26 cellular contexts compared by ENCODE assay signal in genomic region chr3:115806501-115806900, GRCh38.
DNase-seq lines count a peak whose midpoint lies in the region; TF ChIP-seq lines count a peak whose summit lies in the region.
"Had no signal": no experiment of that assay in that cellular context is flagged by ENCODE, and none has a peak within 500 bp of the region (broad histone marks: within the 10 kb centered on the region; RNA-seq: fewer than 3 reads in every experiment).

No MANE protein-coding gene starts in this region.

- H3K9me3 Mint-ChIP-seq in chondrocyte (ENCODE audit: low read depth), result no peaks in the 10 kb centered on the region
- no peaks in the 10 kb centered on the region for H3K9me3 Mint-ChIP-seq in activated naive CD4-positive, alpha-beta T cell treated with anti-CD3 and anti-CD28 coated beads, Interleukin-2, amount 10 ng/mL, durations not matched to agents 7 days and 5 days
- H3K9me3 Mint-ChIP-seq: activated naive CD8-positive, alpha-beta T cell treated with anti-CD3 and anti-CD28 coated beads for 36 hours; CD14-positive monocyte had no signal

- TF ChIP-seq CTCF in chondrocyte (IDR thresholded peaks at IDR 0.05), result no peak

- peak overlapping the region; percentile 78 for H3K27ac Mint-ChIP-seq in chondrocyte (ENCODE audit: unreplicated experiment)
- no peak overlapping the region for H3K27ac Mint-ChIP-seq in activated naive CD4-positive, alpha-beta T cell treated with anti-CD3 and anti-CD28 coated beads, Interleukin-2, amount 10 ng/mL, durations not matched to agents 7 days and 5 days
- H3K27ac Mint-ChIP-seq: activated naive CD8-positive, alpha-beta T cell treated with anti-CD3 and anti-CD28 coated beads for 36 hours; CD14-positive monocyte had no signal

- no peaks in the 10 kb centered on the region for H3K9me3 ChIP-seq in HUES6 (ENCODE audit: control insufficient read depth, insufficient read depth, low read depth, low read length)
- no peaks in the 10 kb centered on the region for H3K9me3 ChIP-seq in iPS-20b (ENCODE audit: insufficient read depth, low read depth, low read length)
- H3K9me3 ChIP-seq: ascending aorta, heart left ventricle, SK-N-SH, transverse colon had no signal

- H3K4me1 ChIP-seq in HUES6 (ENCODE audit: control insufficient read depth, insufficient read depth, low read length), result peaks cover 47% of the 10 kb centered on the region
- H3K4me1 ChIP-seq in iPS-20b (ENCODE audit: insufficient read depth, low read length), result peaks cover 36% of the 10 kb centered on the region
- H3K4me1 ChIP-seq: ascending aorta, transverse colon had no signal

- H3K4me3 ChIP-seq in HUES6 (ENCODE audit: low read depth, low read length) (no peak overlapping the region), iPS-20b (ENCODE audit: low read length) (no peak overlapping the region)
- H3K4me3 ChIP-seq: ascending aorta, GM12878, heart left ventricle, transverse colon had no signal

- peak overlapping the region; percentile 5 for H3K4me3 Mint-ChIP-seq in chondrocyte (ENCODE audit: unreplicated experiment)
- H3K4me3 Mint-ChIP-seq in activated naive CD4-positive, alpha-beta T cell treated with anti-CD3 and anti-CD28 coated beads, Interleukin-2, amount 10 ng/mL, durations not matched to agents 7 days and 5 days, result no peak overlapping the region
- H3K4me3 Mint-ChIP-seq: activated naive CD8-positive, alpha-beta T cell treated with anti-CD3 and anti-CD28 coated beads for 36 hours; CD14-positive monocyte had no signal

- peak overlapping the region; percentile 53; the same call in 1 of the 2 replicates for H3K27ac ChIP-seq in HUES6 (ENCODE audit: low read depth, low read length)
- peak overlapping the region; percentile 30 for H3K27ac ChIP-seq in iPS-20b (ENCODE audit: low read length)
- no peak overlapping the region for H3K27ac ChIP-seq in substantia nigra (ENCODE audit: low read depth, low read length, poor library complexity, severe bottlenecking)
- H3K27ac ChIP-seq: ascending aorta, heart left ventricle, HL-60, RWPE1, transverse colon had no signal

- H3K36me3 ChIP-seq in HUES6 (ENCODE audit: control insufficient read depth, insufficient read depth, low read length) (peaks cover 10% of the 10 kb centered on the region; the same call in 1 of the 2 replicates), iPS-20b (ENCODE audit: insufficient read depth, low read depth, low read length) (no peaks in the 10 kb centered on the region; the same call in 1 of the 2 replicates)
- H3K36me3 ChIP-seq: ascending aorta, heart left ventricle, transverse colon had no signal

- CTCF ChIA-PET in activated naive CD4-positive, alpha-beta T cell treated with anti-CD3 and anti-CD28 coated beads, Interleukin-2, amount 10 ng/mL, durations not matched to agents 7 days and 5 days (lab: Charles Lee), result interaction anchor here (1.3 kb wide), 1 partner anchor 8 kb away, joined by 3 read pairs; no protein-coding TSS in a partner anchor

- H3K4me1 Mint-ChIP-seq in chondrocyte (ENCODE audit: low read depth), result peaks cover 50% of the 10 kb centered on the region
- peaks cover 3% of the 10 kb centered on the region for H3K4me1 Mint-ChIP-seq in activated naive CD4-positive, alpha-beta T cell treated with anti-CD3 and anti-CD28 coated beads, Interleukin-2, amount 10 ng/mL, durations not matched to agents 7 days and 5 days
- H3K4me1 Mint-ChIP-seq: CD14-positive monocyte had no signal

- H3K9ac ChIP-seq in HUES6 (ENCODE audit: low read length) (no peak overlapping the region), iPS-20b (ENCODE audit: low read depth, low read length) (no peak overlapping the region)
- H3K9ac ChIP-seq: SK-N-SH had no signal

- no peak for DNase-seq in chondrocyte (ENCODE audit: low spot score)
- DNase-seq in substantia nigra (lab: John Stamatoyannopoulos, UW), result no peak
- no peak for DNase-seq in NCI-H1092 treated with DMSO at 0.1 percent for 48 hours (lab: John Stamatoyannopoulos, UW)
- no peak for DNase-seq in activated naive CD4-positive, alpha-beta T cell treated with anti-CD3 and anti-CD28 coated beads, Interleukin-2, amount 10 ng/mL, durations not matched to agents 7 days and 5 days
- no peak for DNase-seq in AG08395 (ENCODE audit: low spot score)
- DNase-seq: activated CD4-positive, alpha-beta T cell treated with anti-CD3 and anti-CD28 coated beads for 4 hours; activated CD8-positive, alpha-beta memory T cell treated with anti-CD3 and anti-CD28 coated beads for 24 hours; activated effector memory CD4-positive, alpha-beta T cell treated with Interleukin-2 at 50 U/mL for 16 hours; activated naive CD8-positive, alpha-beta T cell treated with anti-CD3 and anti-CD28 coated beads for 36 hours; central memory CD4-positive, alpha-beta T cell; heart left ventricle; NCI-H1930; NCI-H526 treated with DMSO at 0.1 percent for 48 hours; posterior cingulate gyrus; right cardiac atrium; SK-N-SH; stimulated activated CD4-positive, alpha-beta T cell treated with anti-CD3 and anti-CD28 coated beads, Interleukin-2, amount 100 ng/mL, for 48 hours; T-helper 2 cell; transverse colon had no signal

- H3K27me3 ChIP-seq in HUES6 (ENCODE audit: control insufficient read depth, insufficient read depth, low read length), result no peaks in the 10 kb centered on the region
- H3K27me3 ChIP-seq in iPS-20b (ENCODE audit: insufficient read depth, low read length), result no peaks in the 10 kb centered on the region
- H3K27me3 ChIP-seq: ascending aorta, transverse colon had no signal

- no peaks in the 10 kb centered on the region for H3K36me3 Mint-ChIP-seq in chondrocyte (ENCODE audit: low read depth)
- H3K36me3 Mint-ChIP-seq in activated naive CD4-positive, alpha-beta T cell treated with anti-CD3 and anti-CD28 coated beads, Interleukin-2, amount 10 ng/mL, durations not matched to agents 7 days and 5 days, result no peaks in the 10 kb centered on the region
- H3K36me3 Mint-ChIP-seq: activated naive CD8-positive, alpha-beta T cell treated with anti-CD3 and anti-CD28 coated beads for 36 hours; CD14-positive monocyte had no signal

- H3K27me3 Mint-ChIP-seq in chondrocyte (ENCODE audit: low read depth), result no peaks in the 10 kb centered on the region
- H3K27me3 Mint-ChIP-seq in activated naive CD4-positive, alpha-beta T cell treated with anti-CD3 and anti-CD28 coated beads, Interleukin-2, amount 10 ng/mL, durations not matched to agents 7 days and 5 days, result peaks cover 28% of the 10 kb centered on the region
